Comparison of ENCODE assay signal across 2 cellular contexts in genomic region chr1:25190260-25190659, GRCh38.
TF ChIP-seq lines count a peak whose summit lies in the region.

No MANE protein-coding gene starts in this region.

TF ChIP-seq in HepG2, 621 proteins besides CTCF, POLR2A, EP300 and RAD21:
- TF ChIP-seq NFE2L2 (IDR thresholded peaks at IDR 0.05; ENCODE audit: low read length) (no peak), JUNB (CRISPR knock-in tag; IDR thresholded peaks at IDR 0.05; ENCODE audit: borderline replicate concordance) (no peak), MEF2D (CRISPR knock-in tag; IDR thresholded peaks at IDR 0.05) (no peak), SSRP1 (CRISPR knock-in tag; IDR thresholded peaks at IDR 0.05) (no peak), RNF2 (conservative IDR thresholded peaks at IDR 0.05; ENCODE audit: low read depth) (no peak)

TF ChIP-seq in K562, 482 proteins besides CTCF, POLR2A, EP300 and RAD21:
- TF ChIP-seq RBBP5 (IDR thresholded peaks at IDR 0.05; ENCODE audit: borderline replicate concordance, insufficient read depth, low read length, poor library complexity, severe bottlenecking) (no peak), KAT7 (CRISPR knock-in tag; IDR thresholded peaks at IDR 0.05; ENCODE audit: borderline replicate concordance) (no peak), ATF3 (IDR thresholded peaks at IDR 0.05) (no peak), ATF3 (CRISPR knock-in tag; conservative IDR thresholded peaks at IDR 0.05) (no peak), SLC30A9 (CRISPR knock-in tag; IDR thresholded peaks at IDR 0.05) (no peak), AFF4 (CRISPR knock-in tag; IDR thresholded peaks at IDR 0.05) (no peak), RNF219 (CRISPR knock-in tag; IDR thresholded peaks at IDR 0.05) (no peak), SIX5 (IDR thresholded peaks at IDR 0.05; ENCODE audit: borderline replicate concordance in 1 of 2, insufficient read depth in 1 of 2, low read depth in 1 of 2, low read length in 2 of 2) (no peak), KLF13 (tag; IDR thresholded peaks at IDR 0.05; ENCODE audit: borderline replicate concordance, low read depth) (no peak)
